Comparison of ENCODE assay signal across 1 cellular context in genomic region chr16:1221628-1222552, GRCh38.
TF ChIP-seq lines count a peak whose summit lies in the region.

No MANE protein-coding gene starts in this region.

TF ChIP-seq in HepG2, 621 proteins besides CTCF, POLR2A, EP300 and RAD21:
- TF ChIP-seq AKAP8 (CRISPR knock-in tag; IDR thresholded peaks at IDR 0.05) = no peak
- TF ChIP-seq AGO2 (optimal IDR thresholded peaks at IDR 0.05; ENCODE audit: low read depth, low read length) = peak; percentile 55
